Comparison of ENCODE assay signal across 35 cellular contexts in genomic region chr11:117710211-117710610, GRCh38.
"Had no signal": no experiment of that assay in that cellular context is flagged by ENCODE, and none has a peak within 500 bp of the region (broad histone marks: within the 10 kb centered on the region; RNA-seq: fewer than 3 reads in every experiment).

No MANE protein-coding gene starts in this region.

- DNase-seq: Karpas-422, Kasumi-1, KBM-7, KG1, MG63, MM.1S, MV-4-11, NCI-H1048, NCI-H1092, NCI-H1092 treated with DMSO at 0.1 percent for 48 hours, NCI-H1105, NCI-H1105 treated with DMSO at 0.1 percent for 48 hours, NCI-H1417, NCI-H1417 treated with DMSO at 0.1 percent for 48 hours, NCI-H1436, NCI-H1436 treated with DMSO at 0.1 percent for 48 hours, NCI-H146, NCI-H1694, NCI-H1694 treated with DMSO at 0.1 percent for 48 hours, NCI-H187, NCI-H187 treated with DMSO at 0.1 percent for 48 hours, NCI-H1930, NCI-H2029, NCI-H2029 treated with DMSO at 0.1 percent for 48 hours, NCI-H2081, NCI-H2081 treated with DMSO at 0.1 percent for 48 hours, NCI-H2107, NCI-H2171, NCI-H2171 treated with DMSO at 0.1 percent for 48 hours, NCI-H2227 treated with DMSO at 0.1 percent for 48 hours, NCI-H226, NCI-H345, NCI-H446, NCI-H446 treated with DMSO at 0.1 percent for 48 hours had no signal

- H3K27ac ChIP-seq: KMS-11 had no signal

- H3K9me3 ChIP-seq: MG63 had no signal

- H3K4me3 ChIP-seq: MG63 had no signal

- H3K36me3 ChIP-seq: MG63 had no signal
